9 cellular contexts compared by ENCODE assay signal in genomic region chr10:48509974-48510692, GRCh38.
DNase-seq lines count a peak whose midpoint lies in the region; ATAC-seq, FAIRE-seq and TF ChIP-seq lines count a peak whose summit lies in the region.
"Had no signal": no experiment of that assay in that cellular context is flagged by ENCODE, and none has a peak within 500 bp of the region (broad histone marks: within the 10 kb centered on the region; RNA-seq: fewer than 3 reads in every experiment).

No MANE protein-coding gene starts in this region.

- H3K36me3 ChIP-seq in GM12878 (ENCODE audit: control insufficient read depth in 2 of 2, insufficient read depth in 2 of 2, low read length in 1 of 2) (no peaks in the 10 kb centered on the region), mesendoderm (ENCODE audit: control insufficient read depth, insufficient read depth, low read length) (no peaks in the 10 kb centered on the region)

- no peaks in the 10 kb centered on the region for H3K9me3 ChIP-seq in GM12878 (replicated peaks; ENCODE audit: control insufficient read depth, insufficient read depth, low read length)

- H2AK5ac ChIP-seq in mesendoderm (ENCODE audit: low read length) = no peak overlapping the region

- H3K9ac ChIP-seq in GM12878 (ENCODE audit: control insufficient read depth, insufficient read depth, low read length) (no peak overlapping the region), mesendoderm (ENCODE audit: low read length) (no peak overlapping the region)

- no peak overlapping the region for H2BK15ac ChIP-seq in mesendoderm (replicated peaks; ENCODE audit: low read depth)

- peak; percentile 43 to 51 (median 50); a peak in 5 of 6 replicates for TF ChIP-seq CTCF in GM12878 (IDR thresholded peaks at IDR 0.05 in 2 of 3, conservative IDR thresholded peaks at IDR 0.05 in 1 of 3; ENCODE audit: control insufficient read depth in 2 of 3, extremely low read depth in 1 of 3, insufficient read depth in 1 of 3, low read depth in 3 of 3, low read length in 3 of 3)

- 55% methylated on average over 8 of the region's 8 CpGs for WGBS in GM12878 (ENCODE audit: insufficient coverage, insufficient replicate concordance, low lambda C conversion rate, missing lambda C conversion rate)
- no CpG with 5 or more reads among the region's 8 CpGs for WGBS in mesendoderm (ENCODE audit: extremely low coverage, insufficient coverage, low lambda C conversion rate)

- SMC1A ChIA-PET in GM12878 (lab: Charles Lee; ENCODE audit: uncharacterized antibody, unreplicated experiment) = interaction anchor here (1.1 kb wide), 1 partner anchor 145 kb away, joined by 4 read pairs; no protein-coding TSS in a partner anchor

- H2BK5ac ChIP-seq in mesendoderm (ENCODE audit: low read length) = no peak overlapping the region

- intact Hi-C loops in GM12878 (cut with micrococcal nuclease; ENCODE audit: unreplicated experiment) = loop anchor here (1.0 to 5.0 kb wide), 2 partner anchors 198 to 295 kb away; no protein-coding TSS in a partner anchor

- no peak overlapping the region for H3K18ac ChIP-seq in mesendoderm (ENCODE audit: low read length)

- no peak overlapping the region for H4K8ac ChIP-seq in mesendoderm (ENCODE audit: low read depth, low read length)

- RAD21 ChIA-PET in GM12878 (lab: Charles Lee; ENCODE audit: unreplicated experiment) = interaction anchor here (0.6 kb wide), 1 partner anchor 24 kb away, joined by 3 read pairs; no protein-coding TSS in a partner anchor

- no peak overlapping the region for H2AFZ ChIP-seq in GM12878 (ENCODE audit: control insufficient read depth, low read depth, low read length)

- no TSS peak for BruUV-seq in GM12878 (replicated peaks; lab: Mats Ljungman, UMichigan)

- H3K4me2 ChIP-seq in GM12878 (ENCODE audit: control insufficient read depth, insufficient read depth) = no peak overlapping the region
- no peak overlapping the region for H3K4me2 ChIP-seq in mesendoderm (ENCODE audit: low read length)

- H3K27me3 ChIP-seq in GM12878 (replicated peaks in 1 of 2; ENCODE audit: control insufficient read depth in 2 of 2, insufficient read depth in 2 of 2, low read length in 1 of 2) (no peaks in the 10 kb centered on the region), mesendoderm (ENCODE audit: insufficient read depth, low read length, poor library complexity) (no peaks in the 10 kb centered on the region)

- in situ Hi-C loops in GM12878 (cut with MboI) = loop anchor here (10.0 kb wide), 1 partner anchor 295 kb away; no protein-coding TSS in a partner anchor

- H3K4me3 ChIP-seq in GM12878 (no peak overlapping the region), mesendoderm (ENCODE audit: low read length) (no peak overlapping the region)

- DNase-seq in NCI-H1436 (lab: John Stamatoyannopoulos, UW) (peak; percentile 19), NCI-H1436 treated with DMSO at 0.1 percent for 48 hours (lab: John Stamatoyannopoulos, UW) (no peak), HTR-8/SVneo (ENCODE audit: insufficient read length, low spot score) (peak; percentile 28), GM12878 (ENCODE audit: low read depth, low spot score) (no peak), mesendoderm (peak; percentile 67), NOMO-1 treated with DMSO at 0.1 percent for 48 hours (lab: John Stamatoyannopoulos, UW; ENCODE audit: unreplicated experiment) (no peak), amniotic stem cell (lab: John Stamatoyannopoulos, UW) (no peak), caudate nucleus (lab: John Stamatoyannopoulos, UW) (no peak)

- H3K27ac ChIP-seq in GM12878 (ENCODE audit: control insufficient read depth, insufficient read depth) (no peak overlapping the region), mesendoderm (ENCODE audit: low read depth, low read length) (no peak overlapping the region), caudate nucleus (ENCODE audit: low read depth, low read length) (no peak overlapping the region)

- H3K23ac ChIP-seq in mesendoderm (ENCODE audit: low read length) = peak overlapping the region; percentile 73

- POLR2A ChIA-PET in GM12878 (lab: Charles Lee) = no interaction called here

- H3K79me2 ChIP-seq in GM12878 (ENCODE audit: control insufficient read depth, insufficient read depth, low read length) = no peaks in the 10 kb centered on the region
- no peaks in the 10 kb centered on the region for H3K79me2 ChIP-seq in mesendoderm (ENCODE audit: control insufficient read depth, insufficient read depth, low read length)

- no peak overlapping the region for H3K56ac ChIP-seq in mesendoderm (ENCODE audit: low read length)

- no peak for TF ChIP-seq POLR2A in GM12878 (IDR thresholded peaks at IDR 0.05; ENCODE audit: low read depth, low read length)

- CTCF ChIA-PET in GM12878 (lab: Yijun Ruan, JAX) = interaction anchor here (1.1 to 6.5 kb wide), 4 partner anchors 11 to 313 kb away, joined by 3 to 50 read pairs (median 4); no protein-coding TSS in a partner anchor

- no peak overlapping the region for H2BK120ac ChIP-seq in mesendoderm (ENCODE audit: low read depth, low read length)

- peak; percentile 73 for ATAC-seq in GM12878

- no peak overlapping the region for H4K5ac ChIP-seq in mesendoderm (ENCODE audit: low read length)

- no peaks in the 10 kb centered on the region for H3K79me1 ChIP-seq in mesendoderm (ENCODE audit: low read length)

- H3K4me1 ChIP-seq in GM12878 (ENCODE audit: control insufficient read depth, insufficient read depth, low read length) (peaks cover 6% of the 10 kb centered on the region), mesendoderm (ENCODE audit: control insufficient read depth, low read depth, low read length) (no peaks in the 10 kb centered on the region)

- H4K20me1 ChIP-seq in GM12878 (ENCODE audit: control insufficient read depth, insufficient read depth) = no peaks in the 10 kb centered on the region

- peak; percentile 67 for TF ChIP-seq RAD21 in GM12878 (IDR thresholded peaks at IDR 0.05; ENCODE audit: insufficient read depth, low read depth, low read length)

- FAIRE-seq in HTR-8/SVneo (lab: Jason Lieb, UNC) (no peak), GM12878 (lab: Jason Lieb, UNC) (peak; percentile 27)
- FAIRE-seq: A204.1 had no signal

- TF ChIP-seq EP300 in GM12878 (IDR thresholded peaks at IDR 0.05; ENCODE audit: borderline replicate concordance in 1 of 2, control insufficient read depth in 1 of 2, low read depth in 2 of 2, low read length in 2 of 2) = no peak

- no peak overlapping the region for H3K4ac ChIP-seq in mesendoderm (ENCODE audit: low read depth, low read length)

TF ChIP-seq in GM12878, 131 proteins besides CTCF, POLR2A, EP300 and RAD21:
- TF ChIP-seq RB1 (IDR thresholded peaks at IDR 0.05; ENCODE audit: borderline replicate concordance) = no peak
- TF ChIP-seq SMC3 (IDR thresholded peaks at IDR 0.05; ENCODE audit: borderline replicate concordance, low read length) = peak; percentile 49; the same call in 1 of the 2 replicates
- TF ChIP-seq ZBTB11 (CRISPR knock-in tag; IDR thresholded peaks at IDR 0.05) = no peak
- TF ChIP-seq SIN3A (IDR thresholded peaks at IDR 0.05; ENCODE audit: low read depth, low read length) = no peak
- TF ChIP-seq GABPA (IDR thresholded peaks at IDR 0.05; ENCODE audit: low read depth) = no peak
- TF ChIP-seq ASH2L (IDR thresholded peaks at IDR 0.05; ENCODE audit: borderline replicate concordance, low read depth) = no peak
- TF ChIP-seq KAT2A (conservative IDR thresholded peaks at IDR 0.05; ENCODE audit: control insufficient read depth, low read depth, low read length) = no peak

Comparison
In these comparisons a context has a peak if more than half of its experiments do, and no peak if none do; other contexts are left out.
1. DNase-seq: peak in NCI-H1436 (single experiment), HTR-8/SVneo (single experiment) and mesendoderm (single experiment); none in NCI-H1436 treated with DMSO at 0.1 percent for 48 hours (single experiment), GM12878 (single experiment), NOMO-1 treated with DMSO at 0.1 percent for 48 hours (single experiment), amniotic stem cell (single experiment) and caudate nucleus (0 of 61).